26 cellular contexts compared by ENCODE assay signal in genomic region chr7:2015251-2015871, GRCh38.
DNase-seq lines count a peak whose midpoint lies in the region; ATAC-seq, FAIRE-seq and TF ChIP-seq lines count a peak whose summit lies in the region.
"Had no signal": no experiment of that assay in that cellular context is flagged by ENCODE, and none has a peak within 500 bp of the region (broad histone marks: within the 10 kb centered on the region; RNA-seq: fewer than 3 reads in every experiment).

No MANE protein-coding gene starts in this region.

- no peaks in the 10 kb centered on the region for H3K4me1 ChIP-seq in mucosa of descending colon (ENCODE audit: low read depth)
- peaks cover 5 to 14% (median 11%) of the 10 kb centered on the region in 4 donors for H3K4me1 ChIP-seq in upper lobe of left lung

- no peak overlapping the region for H3K4me3 Mint-ChIP-seq in activated naive CD4-positive, alpha-beta T cell treated with anti-CD3 and anti-CD28 coated beads, Interleukin-2, amount 10 ng/mL, durations not matched to agents 7 days and 5 days
- H3K4me3 Mint-ChIP-seq: activated CD4-positive, alpha-beta memory T cell treated with anti-CD3 and anti-CD28 coated beads for 36 hours; brain; IgD-negative memory B cell; mesothelial cell of epicardium; stimulated activated naive CD8-positive, alpha-beta T cell treated with anti-CD3 and anti-CD28 coated beads, Interleukin-15, Interleukin-2, amounts not matched to agents 100 ng/mL and 50 ng/mL, for 24 hours; T-helper 1 cell treated with Interleukin-12 subunit alpha and Interleukin-12 subunit beta and Interleukin-4 antibody, amounts not matched to agents 30 μg/mL and 1 μg/mL, for 36 hours had no signal

- intact Hi-C loops in mucosa of descending colon (cut with DNase I, micrococcal nuclease): no loop called here

- H3K9me3 ChIP-seq in mucosa of descending colon (no peaks in the 10 kb centered on the region), upper lobe of left lung (no peaks in the 10 kb centered on the region)
- H3K9me3 ChIP-seq: BLaER1 treated with 17β-estradiol and CSF1 and Interleukin-3, amounts not matched to agents 10 nM and 100 nM had no signal

- TF ChIP-seq POLR2A in upper lobe of left lung (IDR thresholded peaks at IDR 0.05): no peak
- TF ChIP-seq POLR2A in H54 (IDR thresholded peaks at IDR 0.05; ENCODE audit: low read depth, low read length): no peak

- 95 to 97% methylated on average over 5 to 16 of the region's 18 CpGs for WGBS in upper lobe of left lung, 2 donors

- no peak overlapping the region for H3K27ac Mint-ChIP-seq in activated naive CD4-positive, alpha-beta T cell treated with anti-CD3 and anti-CD28 coated beads, Interleukin-2, amount 10 ng/mL, durations not matched to agents 7 days and 5 days
- H3K27ac Mint-ChIP-seq: activated CD4-positive, alpha-beta memory T cell treated with anti-CD3 and anti-CD28 coated beads for 36 hours; brain; IgD-negative memory B cell; mesothelial cell of epicardium; stimulated activated naive CD8-positive, alpha-beta T cell treated with anti-CD3 and anti-CD28 coated beads, Interleukin-15, Interleukin-2, amounts not matched to agents 100 ng/mL and 50 ng/mL, for 24 hours; T-helper 1 cell treated with Interleukin-12 subunit alpha and Interleukin-12 subunit beta and Interleukin-4 antibody, amounts not matched to agents 30 μg/mL and 1 μg/mL, for 36 hours had no signal

- TF ChIP-seq CTCF in mucosa of descending colon (IDR thresholded peaks at IDR 0.05) (no peak), upper lobe of left lung (IDR thresholded peaks at IDR 0.05) (no peak)

- peak; percentile 14 for DNase-seq in activated naive CD4-positive, alpha-beta T cell treated with anti-CD3 and anti-CD28 coated beads, Interleukin-2, amount 10 ng/mL, durations not matched to agents 7 days and 5 days
- no peak for DNase-seq in activated naive CD4-positive, alpha-beta T cell (lab: John Stamatoyannopoulos, UW)
- DNase-seq in epithelial cell of prostate (ENCODE audit: low read depth, low spot score) (no peak), mucosa of descending colon (peak in 2 of 3 donors; percentile 11 to 35), upper lobe of left lung (peak; percentile 20 to 42), epidermal melanocyte (ENCODE audit: insufficient read length, low spot score) (no peak), NOMO-1 (lab: John Stamatoyannopoulos, UW; ENCODE audit: unreplicated experiment in 2 of 2) (no peak), H54 (ENCODE audit: insufficient read length, low spot score) (no peak)
- DNase-seq: activated CD4-positive, alpha-beta memory T cell treated with anti-CD3 and anti-CD28 coated beads for 36 hours; activated T-cell treated with anti-CD3 and anti-CD28 coated beads, Interleukin-2, amount 50 U/mL, for 1 hour; cortex of kidney; GM23248; MM.1S; NCI-H146; NCI-H69; SHP77 treated with DMSO at 0.1 percent for 48 hours; WERI-Rb-1 had no signal

- H3K9me3 Mint-ChIP-seq in activated naive CD4-positive, alpha-beta T cell treated with anti-CD3 and anti-CD28 coated beads, Interleukin-2, amount 10 ng/mL, durations not matched to agents 7 days and 5 days: no peaks in the 10 kb centered on the region
- H3K9me3 Mint-ChIP-seq: activated CD4-positive, alpha-beta memory T cell treated with anti-CD3 and anti-CD28 coated beads for 36 hours; brain; IgD-negative memory B cell; mesothelial cell of epicardium; stimulated activated naive CD8-positive, alpha-beta T cell treated with anti-CD3 and anti-CD28 coated beads, Interleukin-15, Interleukin-2, amounts not matched to agents 100 ng/mL and 50 ng/mL, for 24 hours; T-helper 1 cell treated with Interleukin-12 subunit alpha and Interleukin-12 subunit beta and Interleukin-4 antibody, amounts not matched to agents 30 μg/mL and 1 μg/mL, for 36 hours had no signal

- no peak for FAIRE-seq in H54 (lab: Jason Lieb, UNC)
- FAIRE-seq: A204.1, islet of Langerhans had no signal

- H3K27me3 ChIP-seq in upper lobe of left lung: no peaks in the 10 kb centered on the region
- H3K27me3 ChIP-seq: hepatocyte had no signal

- no peaks in the 10 kb centered on the region for H3K36me3 Mint-ChIP-seq in activated naive CD4-positive, alpha-beta T cell treated with anti-CD3 and anti-CD28 coated beads, Interleukin-2, amount 10 ng/mL, durations not matched to agents 7 days and 5 days
- H3K36me3 Mint-ChIP-seq: activated CD4-positive, alpha-beta memory T cell treated with anti-CD3 and anti-CD28 coated beads for 36 hours had no signal

- peak overlapping the region; percentile 25 for H3K27ac ChIP-seq in epithelial cell of prostate
- no peak overlapping the region for H3K27ac ChIP-seq in upper lobe of left lung
- H3K27ac ChIP-seq: BLaER1 treated with 17β-estradiol and CSF1 and Interleukin-3, amounts not matched to agents 10 nM and 100 nM; GM23248; hepatocyte; WERI-Rb-1 had no signal

- CTCF ChIA-PET in activated naive CD4-positive, alpha-beta T cell treated with anti-CD3 and anti-CD28 coated beads, Interleukin-2, amount 10 ng/mL, durations not matched to agents 7 days and 5 days (lab: Charles Lee): interaction anchor here (0.7 kb wide), 1 partner anchor 18 kb away, joined by 4 read pairs; no protein-coding TSS in a partner anchor

- H3K4me3 ChIP-seq in mucosa of descending colon: no peak overlapping the region
- H3K4me3 ChIP-seq in upper lobe of left lung: no peak overlapping the region
- H3K4me3 ChIP-seq: BLaER1 treated with 17β-estradiol and CSF1 and Interleukin-3, amounts not matched to agents 10 nM and 100 nM; GM23248; hepatocyte had no signal

- ATAC-seq in mucosa of descending colon (no peak), upper lobe of left lung (ENCODE audit: low FRiP score in 2 of 2) (no peak)

- H3K36me3 ChIP-seq in mucosa of descending colon (ENCODE audit: low read depth): no peaks in the 10 kb centered on the region
- H3K36me3 ChIP-seq in upper lobe of left lung: peaks cover 0 to 22% (median 4%) of the 10 kb centered on the region in 4 donors
- H3K36me3 ChIP-seq: WERI-Rb-1 had no signal

- H3K27me3 Mint-ChIP-seq in activated naive CD4-positive, alpha-beta T cell treated with anti-CD3 and anti-CD28 coated beads, Interleukin-2, amount 10 ng/mL, durations not matched to agents 7 days and 5 days: no peaks in the 10 kb centered on the region
- H3K27me3 Mint-ChIP-seq: activated CD4-positive, alpha-beta memory T cell treated with anti-CD3 and anti-CD28 coated beads for 36 hours; brain; IgD-negative memory B cell; stimulated activated naive CD8-positive, alpha-beta T cell treated with anti-CD3 and anti-CD28 coated beads, Interleukin-15, Interleukin-2, amounts not matched to agents 100 ng/mL and 50 ng/mL, for 24 hours had no signal

- no peak for TF ChIP-seq EP300 in upper lobe of left lung (IDR thresholded peaks at IDR 0.05)

- H3K4me1 Mint-ChIP-seq in activated naive CD4-positive, alpha-beta T cell treated with anti-CD3 and anti-CD28 coated beads, Interleukin-2, amount 10 ng/mL, durations not matched to agents 7 days and 5 days: peaks cover 14% of the 10 kb centered on the region

Comparison
In these comparisons a context has a peak if more than half of its experiments do, and no peak if none do; other contexts are left out.
1. DNase-seq: peak in activated naive CD4-positive, alpha-beta T cell treated with anti-CD3 and anti-CD28 coated beads, Interleukin-2, amount 10 ng/mL, durations not matched to agents 7 days and 5 days (single experiment), mucosa of descending colon (2 of 3) and upper lobe of left lung (2 of 2); none in activated naive CD4-positive, alpha-beta T cell (0 of 4), epithelial cell of prostate (single experiment), epidermal melanocyte (single experiment), NOMO-1 (0 of 2) and H54 (single experiment).